27 cellular contexts compared by ENCODE assay signal in the genomic region with DNA sequence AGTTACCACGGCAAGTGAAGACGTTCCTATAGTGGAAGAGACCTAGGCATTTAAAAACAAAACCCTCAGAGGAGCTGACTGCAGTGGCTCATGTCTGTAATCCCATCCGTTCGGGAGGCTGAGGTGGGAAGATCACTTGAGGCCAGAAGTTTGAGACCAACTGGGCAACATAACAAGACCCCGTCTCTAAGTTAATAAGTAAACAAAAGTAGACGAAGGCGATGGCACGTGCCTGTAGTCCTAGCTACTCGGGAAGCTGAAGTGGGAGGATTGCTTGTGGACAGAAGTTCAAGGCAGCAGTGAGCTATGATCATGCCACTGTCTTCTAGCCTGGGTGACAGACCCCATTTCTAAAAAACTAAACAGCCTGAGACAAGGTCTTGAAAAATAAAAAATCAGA. TPM values are rescaled to one million over a fixed set of nuclear protein-coding genes. Genes with fewer than 3 reads are reported as not detected.
DNase-seq lines count a peak whose midpoint lies in the region; ATAC-seq and TF ChIP-seq lines count a peak whose summit lies in the region.
"Had no signal": no experiment of that assay in that cellular context is flagged by ENCODE, and none has a peak within 500 bp of the region (broad histone marks: within the 10 kb centered on the region; RNA-seq: fewer than 3 reads in every experiment).

No MANE protein-coding gene starts in this region.

- peaks cover 40% of the 10 kb centered on the region for H3K4me1 Mint-ChIP-seq in activated CD4-positive, alpha-beta T cell treated with anti-CD3 and anti-CD28 coated beads, Interleukin-2, amount 10 ng/mL, durations not matched to agents 24 days and 14 days
- peaks cover 67% of the 10 kb centered on the region for H3K4me1 Mint-ChIP-seq in CD8-positive, alpha-beta T cell (ENCODE audit: low read depth)
- peaks cover 26% of the 10 kb centered on the region for H3K4me1 Mint-ChIP-seq in activated T-helper 1 cell treated with anti-CD3 and anti-CD28 coated beads, Interleukin-12 subunit alpha, Interleukin-12 subunit beta, Interleukin-2, Interleukin-4 antibody, amounts not matched to agents 30 ng/mL and 10 ng/mL and 1 ng/mL, durations not matched to agents 14 hours and 24 hours and 36 hours (ENCODE audit: low read depth)
- H3K4me1 Mint-ChIP-seq in nephron, result peaks cover 15% of the 10 kb centered on the region

- no peak for TF ChIP-seq CTCF in CD8-positive, alpha-beta T cell (IDR thresholded peaks at IDR 0.05)
- TF ChIP-seq CTCF in nephron (IDR thresholded peaks at IDR 0.05; ENCODE audit: unreplicated experiment in 3 of 3), result no peak
- TF ChIP-seq CTCF in osteoblast (IDR thresholded peaks at IDR 0.05; ENCODE audit: extremely low read depth, low read depth, low read length), result no peak

- H3K4me3 ChIP-seq in CD8-positive, alpha-beta T cell (ENCODE audit: low read depth, low read length), result no peak overlapping the region
- no peak overlapping the region for H3K4me3 ChIP-seq in HAP-1
- H3K4me3 ChIP-seq in osteoblast (ENCODE audit: insufficient read depth, low read length), result no peak overlapping the region
- H3K4me3 ChIP-seq: A549, adrenal gland, breast epithelium, left lung, mucosa of descending colon, uterus had no signal

- no peaks in the 10 kb centered on the region for H3K27me3 Mint-ChIP-seq in activated CD4-positive, alpha-beta T cell treated with anti-CD3 and anti-CD28 coated beads, Interleukin-2, amount 10 ng/mL, durations not matched to agents 24 days and 14 days
- no peaks in the 10 kb centered on the region for H3K27me3 Mint-ChIP-seq in CD8-positive, alpha-beta T cell (ENCODE audit: low read depth)
- no peaks in the 10 kb centered on the region for H3K27me3 Mint-ChIP-seq in activated T-helper 1 cell treated with anti-CD3 and anti-CD28 coated beads, Interleukin-12 subunit alpha, Interleukin-12 subunit beta, Interleukin-2, Interleukin-4 antibody, amounts not matched to agents 30 ng/mL and 10 ng/mL and 1 ng/mL, durations not matched to agents 14 hours and 24 hours and 36 hours (ENCODE audit: insufficient read depth)
- H3K27me3 Mint-ChIP-seq in nephron (ENCODE audit: low read depth), result no peaks in the 10 kb centered on the region

- peaks cover 12% of the 10 kb centered on the region for H3K79me2 ChIP-seq in osteoblast (ENCODE audit: insufficient read depth, low read length)

- POLR2A ChIA-PET in CD8-positive, alpha-beta T cell (lab: Charles Lee), result interaction anchor here (0.9 to 2.1 kb wide), 4 partner anchors 12 to 298 kb away, joined by 3 to 5 read pairs (median 3); no protein-coding TSS in a partner anchor

- H4K20me1 ChIP-seq in osteoblast (ENCODE audit: insufficient read depth, low read length), result peaks cover 1% of the 10 kb centered on the region

- no peak overlapping the region for H2AFZ ChIP-seq in osteoblast (ENCODE audit: low read length)

- H3K4me1 ChIP-seq in CD8-positive, alpha-beta T cell (ENCODE audit: insufficient read depth, low read length), result peaks cover 39% of the 10 kb centered on the region
- no peaks in the 10 kb centered on the region for H3K4me1 ChIP-seq in HAP-1
- peaks cover 6% of the 10 kb centered on the region for H3K4me1 ChIP-seq in osteoblast (ENCODE audit: insufficient read depth, low read length)
- H3K4me1 ChIP-seq: BE2C, uterus had no signal

- no peaks in the 10 kb centered on the region for H3K36me3 ChIP-seq in CD8-positive, alpha-beta T cell (ENCODE audit: insufficient read depth, low read length)
- H3K36me3 ChIP-seq in HAP-1 (replicated peaks), result no peaks in the 10 kb centered on the region
- no peaks in the 10 kb centered on the region for H3K36me3 ChIP-seq in osteoblast (ENCODE audit: insufficient read depth, low read length)
- H3K36me3 ChIP-seq: adrenal gland, BE2C, breast epithelium, left lung, uterus had no signal

- intact Hi-C loops in activated CD4-positive, alpha-beta T cell treated with anti-CD3 and anti-CD28 coated beads, Interleukin-2, amount 10 ng/mL, durations not matched to agents 24 days and 14 days (cut with micrococcal nuclease), result no loop called here
- intact Hi-C loops in CD8-positive, alpha-beta T cell (cut with DNase I, micrococcal nuclease), result loop anchor here in 1 of 2 experiments (10.0 kb wide), 2 partner anchors 388 to 848 kb away; no protein-coding TSS in a partner anchor
- intact Hi-C loops in activated T-helper 1 cell treated with anti-CD3 and anti-CD28 coated beads, Interleukin-12 subunit alpha, Interleukin-12 subunit beta, Interleukin-2, Interleukin-4 antibody, amounts not matched to agents 30 ng/mL and 10 ng/mL and 1 ng/mL, durations not matched to agents 14 hours and 24 hours and 36 hours (cut with micrococcal nuclease), result no loop called here

- no peak for DNase-seq in activated CD4-positive, alpha-beta T cell treated with anti-CD3 and anti-CD28 coated beads, Interleukin-2, amount 10 ng/mL, durations not matched to agents 24 days and 14 days
- DNase-seq in activated CD4-positive, alpha-beta T cell treated with anti-CD3 and anti-CD28 coated beads, Interleukin-2, amount 50 U/mL, for 4 hours, result no peak
- DNase-seq in CD8-positive, alpha-beta T cell, result no peak
- no peak for DNase-seq in activated T-helper 1 cell treated with anti-CD3 and anti-CD28 coated beads, Interleukin-12 subunit alpha, Interleukin-12 subunit beta, Interleukin-2, Interleukin-4 antibody, amounts not matched to agents 30 ng/mL and 10 ng/mL and 1 ng/mL, durations not matched to agents 14 hours and 24 hours and 36 hours (ENCODE audit: low spot score)
- no peak for DNase-seq in HAP-1 (ENCODE audit: low spot score in 2 of 2)
- DNase-seq in osteoblast (ENCODE audit: insufficient read length, low spot score, missing footprints), result no peak
- DNase-seq in SKM-1 (lab: John Stamatoyannopoulos, UW; ENCODE audit: unreplicated experiment), result no peak
- DNase-seq: activated CD4-positive, alpha-beta T cell treated with anti-CD3 and anti-CD28 coated beads for 1 hour; activated T-cell treated with anti-CD3 and anti-CD28 coated beads for 4 hours; adrenal gland; BE2C; cortex of kidney; head of caudate nucleus; left lung; mucosa of descending colon; NCI-H1417 treated with DMSO at 0.1 percent for 48 hours; NCI-H2107; NCI-H524; occipital lobe; RPMI8226; SK-N-SH; stimulated activated CD4-positive, alpha-beta T cell treated with anti-CD3 and anti-CD28 coated beads, Interleukin-12 subunit alpha, Interleukin-12 subunit beta, amount 100 ng/mL, for 4 hours; substantia nigra; uterus had no signal

- H3K9me3 ChIP-seq in CD8-positive, alpha-beta T cell (ENCODE audit: low read length), result no peaks in the 10 kb centered on the region
- no peaks in the 10 kb centered on the region for H3K9me3 ChIP-seq in HAP-1
- no peaks in the 10 kb centered on the region for H3K9me3 ChIP-seq in osteoblast (ENCODE audit: low read depth, low read length)
- H3K9me3 ChIP-seq: A549, adrenal gland, BE2C, breast epithelium, left lung, mucosa of descending colon, SK-N-SH, uterus had no signal

- H3K36me3 Mint-ChIP-seq in activated CD4-positive, alpha-beta T cell treated with anti-CD3 and anti-CD28 coated beads, Interleukin-2, amount 10 ng/mL, durations not matched to agents 24 days and 14 days (ENCODE audit: low read depth), result peaks cover 12% of the 10 kb centered on the region
- peaks cover 16% of the 10 kb centered on the region for H3K36me3 Mint-ChIP-seq in CD8-positive, alpha-beta T cell
- H3K36me3 Mint-ChIP-seq in activated T-helper 1 cell treated with anti-CD3 and anti-CD28 coated beads, Interleukin-12 subunit alpha, Interleukin-12 subunit beta, Interleukin-2, Interleukin-4 antibody, amounts not matched to agents 30 ng/mL and 10 ng/mL and 1 ng/mL, durations not matched to agents 14 hours and 24 hours and 36 hours (ENCODE audit: low read depth), result peaks cover 15% of the 10 kb centered on the region
- peaks cover 4% of the 10 kb centered on the region for H3K36me3 Mint-ChIP-seq in nephron (ENCODE audit: low read depth)

- no peaks in the 10 kb centered on the region for H3K27me3 ChIP-seq in CD8-positive, alpha-beta T cell (ENCODE audit: insufficient read depth, low read length)
- no peaks in the 10 kb centered on the region for H3K27me3 ChIP-seq in HAP-1 (ENCODE audit: low read depth)
- H3K27me3 ChIP-seq in osteoblast (ENCODE audit: insufficient read depth, low read length), result no peaks in the 10 kb centered on the region
- H3K27me3 ChIP-seq: adrenal gland, BE2C, breast epithelium, left lung, uterus had no signal

- in situ Hi-C loops in HAP-1 (cut with MboI; ENCODE audit: low sequenced_read_pairs), result loop anchor here (10.0 kb wide), 2 partner anchors 298 to 808 kb away; a partner anchor contains a TSS

- no peaks in the 10 kb centered on the region for H3K9me3 Mint-ChIP-seq in activated CD4-positive, alpha-beta T cell treated with anti-CD3 and anti-CD28 coated beads, Interleukin-2, amount 10 ng/mL, durations not matched to agents 24 days and 14 days
- no peaks in the 10 kb centered on the region for H3K9me3 Mint-ChIP-seq in CD8-positive, alpha-beta T cell
- no peaks in the 10 kb centered on the region for H3K9me3 Mint-ChIP-seq in activated T-helper 1 cell treated with anti-CD3 and anti-CD28 coated beads, Interleukin-12 subunit alpha, Interleukin-12 subunit beta, Interleukin-2, Interleukin-4 antibody, amounts not matched to agents 30 ng/mL and 10 ng/mL and 1 ng/mL, durations not matched to agents 14 hours and 24 hours and 36 hours
- no peaks in the 10 kb centered on the region for H3K9me3 Mint-ChIP-seq in nephron

- CTCF ChIA-PET in CD8-positive, alpha-beta T cell (lab: Charles Lee), result interaction anchor here (0.8 kb wide), 1 partner anchor 40 kb away, joined by 3 read pairs; no protein-coding TSS in a partner anchor

- ATAC-seq in CD8-positive, alpha-beta T cell, result no peak
- ATAC-seq: A549, left lung, mucosa of descending colon had no signal

- H3K27ac Mint-ChIP-seq in activated CD4-positive, alpha-beta T cell treated with anti-CD3 and anti-CD28 coated beads, Interleukin-2, amount 10 ng/mL, durations not matched to agents 24 days and 14 days, result peak overlapping the region; percentile 14
- H3K27ac Mint-ChIP-seq in CD8-positive, alpha-beta T cell, result peak overlapping the region; percentile 79
- peak overlapping the region; percentile 32 for H3K27ac Mint-ChIP-seq in activated T-helper 1 cell treated with anti-CD3 and anti-CD28 coated beads, Interleukin-12 subunit alpha, Interleukin-12 subunit beta, Interleukin-2, Interleukin-4 antibody, amounts not matched to agents 30 ng/mL and 10 ng/mL and 1 ng/mL, durations not matched to agents 14 hours and 24 hours and 36 hours
- peak overlapping the region in 1 of 3 experiments; percentile 0 for H3K27ac Mint-ChIP-seq in nephron

- H3K27ac ChIP-seq in CD8-positive, alpha-beta T cell (ENCODE audit: low read depth, low read length), result no peak overlapping the region
- no peak overlapping the region for H3K27ac ChIP-seq in osteoblast (ENCODE audit: low read depth, low read length)
- H3K27ac ChIP-seq: A549, adrenal gland, breast epithelium, left lung, uterus had no signal

- H3K4me3 Mint-ChIP-seq in activated CD4-positive, alpha-beta T cell treated with anti-CD3 and anti-CD28 coated beads, Interleukin-2, amount 10 ng/mL, durations not matched to agents 24 days and 14 days, result peak overlapping the region; percentile 2
- peak overlapping the region; percentile 9 for H3K4me3 Mint-ChIP-seq in CD8-positive, alpha-beta T cell
- H3K4me3 Mint-ChIP-seq in activated T-helper 1 cell treated with anti-CD3 and anti-CD28 coated beads, Interleukin-12 subunit alpha, Interleukin-12 subunit beta, Interleukin-2, Interleukin-4 antibody, amounts not matched to agents 30 ng/mL and 10 ng/mL and 1 ng/mL, durations not matched to agents 14 hours and 24 hours and 36 hours, result no peak overlapping the region
- peak overlapping the region; percentile 24 to 61 (median 31) for H3K4me3 Mint-ChIP-seq in nephron

- H3K4me2 ChIP-seq in osteoblast (ENCODE audit: insufficient read depth, low read length), result no peak overlapping the region
- H3K4me2 ChIP-seq: A549, SK-N-SH had no signal

RNA-seq across cellular contexts. Expression of a gene that starts 3.8 kb away (rescaled TPM):
- total RNA-seq in activated CD4-positive, alpha-beta T cell treated with anti-CD3 and anti-CD28 coated beads, Interleukin-2, amount 10 ng/mL, durations not matched to agents 24 days and 14 days, result 172 and 173 TPM in 2 replicates
- total RNA-seq in CD8-positive, alpha-beta T cell, result 10 to 100 TPM; 61.8 to 68.7 TPM
- 156 and 160 TPM in 2 replicates for total RNA-seq in activated T-helper 1 cell treated with anti-CD3 and anti-CD28 coated beads, Interleukin-12 subunit alpha, Interleukin-12 subunit beta, Interleukin-2, Interleukin-4 antibody, amounts not matched to agents 30 ng/mL and 10 ng/mL and 1 ng/mL, durations not matched to agents 14 hours and 24 hours and 36 hours
- total RNA-seq in osteoblast, result 120 and 155 TPM in 2 replicates

RNA-seq across cellular contexts. Expression of a gene that starts 27.9 kb away (rescaled TPM):
- 38.0 and 45.5 TPM in 2 replicates for total RNA-seq in activated CD4-positive, alpha-beta T cell treated with anti-CD3 and anti-CD28 coated beads, Interleukin-2, amount 10 ng/mL, durations not matched to agents 24 days and 14 days
- 10 to 100 TPM; 74.0 to 80.1 TPM for total RNA-seq in CD8-positive, alpha-beta T cell
- 46.2 and 53.2 TPM in 2 replicates for total RNA-seq in activated T-helper 1 cell treated with anti-CD3 and anti-CD28 coated beads, Interleukin-12 subunit alpha, Interleukin-12 subunit beta, Interleukin-2, Interleukin-4 antibody, amounts not matched to agents 30 ng/mL and 10 ng/mL and 1 ng/mL, durations not matched to agents 14 hours and 24 hours and 36 hours
- 31.2 and 35.5 TPM in 2 replicates for total RNA-seq in osteoblast
